Comparison of ENCODE assay signal across 8 cellular contexts in genomic region chr14:68784298-68784910, GRCh38. TPM values are rescaled to one million over a fixed set of nuclear protein-coding genes. Genes with fewer than 3 reads are reported as not detected.
DNase-seq lines count a peak whose midpoint lies in the region; TF ChIP-seq lines count a peak whose summit lies in the region.

No MANE protein-coding gene starts in this region.

- peak; percentile 53 for DNase-seq in GM12865 (ENCODE audit: low read depth)
- DNase-seq in Peyer's patch: peak; percentile 15 to 90 (median 87)
- DNase-seq in glomerular visceral epithelial cell (ENCODE audit: extremely low spot score): peak; percentile 100
- no peak for DNase-seq in spleen
- DNase-seq in NCI-H1105 treated with DMSO at 0.1 percent for 48 hours (lab: John Stamatoyannopoulos, UW): no peak
- DNase-seq in activated CD8-positive, alpha-beta memory T cell treated with anti-CD3 and anti-CD28 coated beads, Interleukin-2, amount 50 U/mL, for 4 hours: no peak
- DNase-seq in activated CD4-positive, CD25-positive, alpha-beta regulatory T cell treated with anti-CD3 and anti-CD28 coated beads, Interleukin-2, amount 50 U/mL, for 72 hours: no peak
- DNase-seq in activated CD4-positive, alpha-beta T cell treated with anti-CD3 and anti-CD28 coated beads, Interleukin-2, amount 50 U/mL, for 4 hours: no peak

- TF ChIP-seq POLR2A in Peyer's patch (IDR thresholded peaks at IDR 0.05) (peak in 1 of 2 donors; percentile 54), spleen (IDR thresholded peaks at IDR 0.05) (no peak)

- no peak for TF ChIP-seq CTCF in GM12865 (IDR thresholded peaks at IDR 0.05; ENCODE audit: insufficient read depth, low read depth, low read length, missing control alignments)
- TF ChIP-seq CTCF in Peyer's patch (IDR thresholded peaks at IDR 0.05): peak in 1 of 6 experiments; percentile 3
- no peak for TF ChIP-seq CTCF in spleen (IDR thresholded peaks at IDR 0.05 in 8 of 11, conservative IDR thresholded peaks at IDR 0.05 in 3 of 11)

- no peak overlapping the region for H3K4me3 ChIP-seq in GM12865 (ENCODE audit: low read depth, low read length)
- H3K4me3 ChIP-seq in Peyer's patch: peak overlapping the region in 2 of 4 donors; percentile 8 to 17
- H3K4me3 ChIP-seq in spleen: no peak overlapping the region

- H3K27ac ChIP-seq in Peyer's patch: peak overlapping the region; percentile 65 to 100 (median 98)
- peak overlapping the region; percentile 72 to 100 (median 100) for H3K27ac ChIP-seq in spleen

- WGBS in spleen, 5 donors: 66 to 79% (median 73%) methylated on average over 4 to 5 of the region's 5 CpGs

- intact Hi-C loops in spleen (cut with DNase I; ENCODE audit: low total_unique reads): no loop called here

- H3K9me3 ChIP-seq in Peyer's patch (no peaks in the 10 kb centered on the region), spleen (no peaks in the 10 kb centered on the region)

- no peaks in the 10 kb centered on the region for H3K27me3 ChIP-seq in Peyer's patch
- H3K27me3 ChIP-seq in spleen (replicated peaks in 1 of 7): no peaks in the 10 kb centered on the region

- peaks cover 0 to 18% (median 0%) of the 10 kb centered on the region in 3 donors for H3K36me3 ChIP-seq in Peyer's patch
- H3K36me3 ChIP-seq in spleen: peaks cover 0 to 31% (median 25%) of the 10 kb centered on the region in 6 donors

- H3K4me1 ChIP-seq in Peyer's patch: peaks cover 5 to 70% (median 29%) of the 10 kb centered on the region in 4 donors
- H3K4me1 ChIP-seq in spleen: peaks cover 55 to 100% (median 85%) of the 10 kb centered on the region in 6 donors

RNA-seq across cellular contexts. Expression of gene ZFP36L1, which starts 8.5 kb away (rescaled TPM):
- total RNA-seq in Peyer's patch: 100 to 1,000 TPM in 3 of 4 donors, 10 to 100 TPM in 1; 78.8 to 321 (median 195) TPM
- 100 to 1,000 TPM; 274 to 443 (median 324) TPM for total RNA-seq in spleen
- 100 to 1,000 TPM in 1 of 3 donors, 10 to 100 TPM in 2; 65.7 to 106 (median 92.4) TPM for polyA plus RNA-seq in spleen

Comparison
In these comparisons a context has a peak if more than half of its experiments do, and no peak if none do; other contexts are left out.
1. DNase-seq: peak in GM12865 (single experiment), Peyer's patch (3 of 3) and glomerular visceral epithelial cell (single experiment); none in spleen (single experiment), NCI-H1105 treated with DMSO at 0.1 percent for 48 hours (single experiment), activated CD8-positive, alpha-beta memory T cell treated with anti-CD3 and anti-CD28 coated beads, Interleukin-2, amount 50 U/mL, for 4 hours (single experiment), activated CD4-positive, CD25-positive, alpha-beta regulatory T cell treated with anti-CD3 and anti-CD28 coated beads, Interleukin-2, amount 50 U/mL, for 72 hours (single experiment) and activated CD4-positive, alpha-beta T cell treated with anti-CD3 and anti-CD28 coated beads, Interleukin-2, amount 50 U/mL, for 4 hours (0 of 2).